ENCODE assay signal across 29 cellular contexts in the genomic region with DNA sequence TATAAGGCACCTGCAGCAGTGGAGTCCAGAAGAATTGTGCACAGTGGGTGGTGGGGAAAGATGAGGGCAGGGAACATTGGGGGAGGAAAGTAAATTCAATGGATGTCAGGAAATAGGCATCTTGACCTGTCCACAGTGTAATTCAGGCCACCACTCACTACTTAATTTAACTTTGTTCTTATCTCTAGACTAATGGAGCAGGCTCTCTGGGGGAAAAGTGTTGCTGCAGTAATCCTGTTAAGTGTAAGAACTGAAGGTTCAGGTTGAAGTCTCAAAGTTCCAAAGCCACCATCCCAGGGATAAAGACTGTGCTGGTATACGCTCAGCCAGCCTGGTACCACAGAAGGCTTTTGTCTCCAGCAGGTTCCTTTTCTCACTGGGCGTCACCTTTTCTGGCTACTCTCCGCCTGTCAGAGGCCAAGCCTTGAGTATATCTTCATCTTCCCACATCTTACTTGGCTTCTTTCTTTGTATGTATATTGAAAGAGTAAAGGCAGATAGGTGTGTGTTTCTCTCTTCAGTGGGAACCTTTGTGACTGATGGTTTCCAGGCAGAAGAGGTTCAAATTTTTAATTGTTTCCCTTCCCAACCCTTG.
DNase-seq lines count a peak whose midpoint lies in the region; ATAC-seq and TF ChIP-seq lines count a peak whose summit lies in the region.
"Had no signal": no experiment of that assay in that cellular context is flagged by ENCODE, and none has a peak within 500 bp of the region (broad histone marks: within the 10 kb centered on the region; RNA-seq: fewer than 3 reads in every experiment).

No MANE protein-coding gene starts in this region.

- ATAC-seq in Right ventricle myocardium inferior (no peak), GM21390 (IDR thresholded peaks at IDR 0.05; ENCODE audit: unreplicated experiment) (no peak)
- ATAC-seq: activated CD4-positive, alpha-beta T cell treated with anti-CD3 and anti-CD28 coated beads for 36 hours; left colon; naive thymus-derived CD4-positive, alpha-beta T cell; T-cell had no signal

- DNase-seq in cardiac muscle cell (ENCODE audit: low read depth in 1 of 2, low spot score in 1 of 2) (no peak), Right ventricle myocardium inferior (ENCODE audit: missing footprints) (no peak), epithelial cell of prostate (ENCODE audit: low read depth, low spot score) (no peak), prostate gland (ENCODE audit: low spot score) (no peak), type B pancreatic cell (ENCODE audit: extremely low spot score, unreplicated experiment) (no peak), glomerular visceral epithelial cell (ENCODE audit: extremely low spot score) (no peak)
- DNase-seq in NK-92 treated with Interleukin-12 subunit alpha and Interleukin-12 subunit beta, amount 100 ng/mL, for 24 hours (lab: John Stamatoyannopoulos, UW): no peak
- DNase-seq: 8988T; activated CD4-positive, alpha-beta T cell treated with anti-CD3 and anti-CD28 coated beads for 36 hours; activated naive CD4-positive, alpha-beta T cell treated with anti-CD3 and anti-CD28 coated beads for 36 hours; activated T-cell treated with anti-CD3 and anti-CD28 coated beads, Interleukin-2, amount 50 U/mL, for 48 hours; AML-193; amygdala; CD8-positive, alpha-beta memory T cell; cerebellar nuclear complex; effector CD8-positive, alpha-beta T cell; GDM1; KG1; left colon; mesenchymal stem cell; naive thymus-derived CD4-positive, alpha-beta T cell; NCI-H187; NCI-H774; OCI-M1; ovary; SIG-M5; T-cell had no signal

- H3K27me3 Mint-ChIP-seq in type B pancreatic cell: no peaks in the 10 kb centered on the region
- H3K27me3 Mint-ChIP-seq: activated CD4-positive, alpha-beta T cell treated with anti-CD3 and anti-CD28 coated beads for 36 hours had no signal

- H3K27ac Mint-ChIP-seq in type B pancreatic cell: peak overlapping the region; percentile 46
- H3K27ac Mint-ChIP-seq: activated CD4-positive, alpha-beta T cell treated with anti-CD3 and anti-CD28 coated beads for 36 hours; activated naive CD4-positive, alpha-beta T cell treated with anti-CD3 and anti-CD28 coated beads for 36 hours; CD8-positive, alpha-beta memory T cell; T-cell had no signal

- H3K4me1 ChIP-seq in cardiac muscle cell (ENCODE audit: low read depth) (peaks cover 20% of the 10 kb centered on the region), prostate gland (replicated peaks) (peaks cover 25% of the 10 kb centered on the region)

- intact Hi-C loops in Right ventricle myocardium inferior (cut with DNase I) (loop anchor here (10.0 kb wide), 1 partner anchor 54 kb away; no protein-coding TSS in a partner anchor), prostate gland (cut with DNase I) (no loop called here)

- H3K9me3 Mint-ChIP-seq in type B pancreatic cell: no peaks in the 10 kb centered on the region
- H3K9me3 Mint-ChIP-seq: activated naive CD4-positive, alpha-beta T cell treated with anti-CD3 and anti-CD28 coated beads for 36 hours; CD8-positive, alpha-beta memory T cell; naive thymus-derived CD4-positive, alpha-beta T cell; T-cell had no signal

- H3K27me3 ChIP-seq in cardiac muscle cell: no peaks in the 10 kb centered on the region
- no peaks in the 10 kb centered on the region for H3K27me3 ChIP-seq in prostate gland (replicated peaks; ENCODE audit: insufficient read depth)
- H3K27me3 ChIP-seq: ovary had no signal

- H3K9me3 ChIP-seq in cardiac muscle cell (ENCODE audit: low read depth) (no peaks in the 10 kb centered on the region), prostate gland (no peaks in the 10 kb centered on the region)
- H3K9me3 ChIP-seq: HAP-1, ovary had no signal

- no peaks in the 10 kb centered on the region for H3K36me3 ChIP-seq in cardiac muscle cell
- no peaks in the 10 kb centered on the region for H3K36me3 ChIP-seq in prostate gland
- H3K36me3 ChIP-seq: HAP-1, ovary had no signal

- no peak overlapping the region for H3K4me3 ChIP-seq in cardiac muscle cell
- H3K4me3 ChIP-seq in prostate gland: no peak overlapping the region
- H3K4me3 ChIP-seq: HAP-1, ovary had no signal

- TF ChIP-seq CTCF in cardiac muscle cell (IDR thresholded peaks at IDR 0.05; ENCODE audit: low read depth, low read length): no peak
- no peak for TF ChIP-seq CTCF in prostate gland (IDR thresholded peaks at IDR 0.05)
- no peak for TF ChIP-seq CTCF in type B pancreatic cell (conservative IDR thresholded peaks at IDR 0.05)

- 55% methylated on average over 3 of the region's 3 CpGs for WGBS in prostate gland

- TF ChIP-seq POLR2A in prostate gland (IDR thresholded peaks at IDR 0.05): no peak

- H3K4me1 Mint-ChIP-seq in type B pancreatic cell (ENCODE audit: unreplicated experiment): peaks cover 57% of the 10 kb centered on the region

- H3K36me3 Mint-ChIP-seq in type B pancreatic cell: peaks cover 14% of the 10 kb centered on the region
- H3K36me3 Mint-ChIP-seq: CD8-positive, alpha-beta memory T cell had no signal

- peak overlapping the region; percentile 3 for H3K27ac ChIP-seq in cardiac muscle cell
- H3K27ac ChIP-seq in epithelial cell of prostate: peak overlapping the region; percentile 82
- peak overlapping the region; percentile 82 to 84 for H3K27ac ChIP-seq in prostate gland
- H3K27ac ChIP-seq: ovary had no signal

- H3K4me3 Mint-ChIP-seq in type B pancreatic cell: peak overlapping the region; percentile 43
- H3K4me3 Mint-ChIP-seq: activated CD4-positive, alpha-beta T cell treated with anti-CD3 and anti-CD28 coated beads for 36 hours; activated naive CD4-positive, alpha-beta T cell treated with anti-CD3 and anti-CD28 coated beads for 36 hours; CD8-positive, alpha-beta memory T cell; naive thymus-derived CD4-positive, alpha-beta T cell; T-cell had no signal

Comparison
In these comparisons a context has a peak if more than half of its experiments do, and no peak if none do; other contexts are left out.
1. H3K27ac ChIP-seq: peak in every context shown above with its lines; median percentile 83 in prostate gland; 82 in epithelial cell of prostate; 3 in cardiac muscle cell.